Comparison of ENCODE assay signal across 14 cellular contexts in genomic region chr3:169634618-169635236, GRCh38. TPM values are rescaled to one million over a fixed set of nuclear protein-coding genes. Genes with fewer than 3 reads are reported as not detected.
DNase-seq lines count a peak whose midpoint lies in the region; ATAC-seq and TF ChIP-seq lines count a peak whose summit lies in the region.
"Had no signal": no experiment of that assay in that cellular context is flagged by ENCODE, and none has a peak within 500 bp of the region (broad histone marks: within the 10 kb centered on the region; RNA-seq: fewer than 3 reads in every experiment).

No MANE protein-coding gene starts in this region.

- H3K27me3 ChIP-seq in fibroblast of lung (ENCODE audit: control insufficient read depth, insufficient read depth, low read length), result no peaks in the 10 kb centered on the region
- H3K27me3 ChIP-seq in stomach, result no peaks in the 10 kb centered on the region

- no peak overlapping the region for H3K4me2 ChIP-seq in fibroblast of lung (ENCODE audit: extremely low read depth, insufficient read depth, low read length)

- no peak overlapping the region for H3K9ac ChIP-seq in fibroblast of lung (ENCODE audit: insufficient read depth, low read length)

- H3K4me3 ChIP-seq in fibroblast of lung (replicated peaks in 1 of 4; ENCODE audit: control extremely low read depth in 1 of 4, insufficient read depth in 1 of 4, low read depth in 3 of 4, low read length in 4 of 4) (no peak overlapping the region), stomach (no peak overlapping the region)
- H3K4me3 ChIP-seq: skin epidermis had no signal

- no peaks in the 10 kb centered on the region for H4K20me1 ChIP-seq in fibroblast of lung (ENCODE audit: control insufficient read depth, extremely low read depth, insufficient read depth, low read length)

- H3K9me3 ChIP-seq in fibroblast of lung (ENCODE audit: control insufficient read depth, insufficient read depth, low read depth, low read length) (no peaks in the 10 kb centered on the region), stomach (no peaks in the 10 kb centered on the region)

- DNase-seq in SIG-M5 treated with dmso at 0.1 percent for 504 hours (lab: John Stamatoyannopoulos, UW; ENCODE audit: unreplicated experiment), result peak; percentile 16
- no peak for DNase-seq in SIG-M5 (lab: John Stamatoyannopoulos, UW)
- DNase-seq in NCI-H748 treated with DMSO at 0.1 percent for 48 hours (lab: John Stamatoyannopoulos, UW), result peak; percentile 3
- DNase-seq in fibroblast of lung (ENCODE audit: low read depth in 2 of 2), result peak; percentile 9 to 50
- peak; percentile 84 for DNase-seq in stomach
- DNase-seq in stimulated activated CD4-positive, alpha-beta T cell treated with anti-CD3 and anti-CD28 coated beads, Interleukin-4, amount 100 ng/mL, for 1 hour, result no peak
- DNase-seq in activated T-cell treated with anti-CD3 and anti-CD28 coated beads for 4 hours, result no peak
- DNase-seq: activated CD4-positive, alpha-beta T cell treated with anti-CD3 and anti-CD28 coated beads, Interleukin-2, amount 50 U/mL, for 1 hour; activated T-cell treated with anti-CD3 and anti-CD28 coated beads, Interleukin-2, amount 50 U/mL, for 48 hours; amniotic stem cell; CD8-positive, alpha-beta memory T cell had no signal

- H3K27ac ChIP-seq in fibroblast of lung (ENCODE audit: insufficient read depth, low read length), result no peak overlapping the region
- H3K27ac ChIP-seq in stomach, result peak overlapping the region; percentile 25 to 78 (median 38)
- H3K27ac ChIP-seq: skin epidermis had no signal

- intact Hi-C loops in stomach (cut with DNase I; ENCODE audit: low total_unique reads), result no loop called here

- ATAC-seq in HG02610 (IDR thresholded peaks at IDR 0.05; ENCODE audit: unreplicated experiment), result no peak

- no peak overlapping the region for H2AFZ ChIP-seq in fibroblast of lung (ENCODE audit: low read length)

- no peaks in the 10 kb centered on the region for H3K79me2 ChIP-seq in fibroblast of lung (ENCODE audit: control insufficient read depth, insufficient read depth, low read length)

- no peak for TF ChIP-seq CTCF in fibroblast of lung (conservative IDR thresholded peaks at IDR 0.05 in 1 of 2, IDR thresholded peaks at IDR 0.05 in 1 of 2; ENCODE audit: low read depth in 1 of 2, low read length in 2 of 2)
- no peak for TF ChIP-seq CTCF in stomach (IDR thresholded peaks at IDR 0.05)

- no peak for TF ChIP-seq POLR2A in stomach (IDR thresholded peaks at IDR 0.05)

- no peak for TF ChIP-seq EP300 in stomach (IDR thresholded peaks at IDR 0.05)

- no peaks in the 10 kb centered on the region for H3K36me3 ChIP-seq in fibroblast of lung (ENCODE audit: control insufficient read depth, insufficient read depth, low read length)
- H3K36me3 ChIP-seq in stomach, result no peaks in the 10 kb centered on the region

- WGBS in stomach, 5 donors, result 27 to 40% (median 35%) methylated on average over 7 of the region's 7 CpGs

- H3K4me1 ChIP-seq in fibroblast of lung (ENCODE audit: control insufficient read depth, extremely low read depth, insufficient read depth, low read length), result no peaks in the 10 kb centered on the region
- peaks cover 21 to 69% (median 39%) of the 10 kb centered on the region in 4 donors for H3K4me1 ChIP-seq in stomach

RNA-seq across cellular contexts. Expression of gene MECOM, which starts 28.8 kb away (rescaled TPM):
- 18.0 and 46.1 TPM in 2 replicates for total RNA-seq in fibroblast of lung
- polyA plus RNA-seq in fibroblast of lung, result 6.2 and 17.4 TPM in 2 replicates
- 4.2 and 10.8 TPM in 2 replicates for polyA plus RNA-seq in fibroblast of lung (2012)
- polyA minus RNA-seq in fibroblast of lung (ENCODE audit: low replicate concordance), result 10.0 and 24.1 TPM in 2 replicates
- total RNA-seq in stomach, result 100 to 1,000 TPM in 4 of 5 donors, 10 to 100 TPM in 1; 35.3 to 379 (median 246) TPM
- polyA plus RNA-seq in stomach, result 10 to 100 TPM; 28.6 to 45.9 (median 39.1) TPM
- total RNA-seq: A673; CD8-positive, alpha-beta memory T cell had no signal
- polyA plus RNA-seq: CD8-positive, alpha-beta memory T cell had no signal

Comparison
In these comparisons a context has a peak if more than half of its experiments do, and no peak if none do; other contexts are left out.
1. DNase-seq: peak in SIG-M5 treated with dmso at 0.1 percent for 504 hours (single experiment), NCI-H748 treated with DMSO at 0.1 percent for 48 hours (single experiment), fibroblast of lung (2 of 2) and stomach (single experiment); none in SIG-M5 (single experiment), stimulated activated CD4-positive, alpha-beta T cell treated with anti-CD3 and anti-CD28 coated beads, Interleukin-4, amount 100 ng/mL, for 1 hour (single experiment) and activated T-cell treated with anti-CD3 and anti-CD28 coated beads for 4 hours (single experiment).